ENCODE assay signal across 18 cellular contexts in genomic region chr10:45023426-45023825, GRCh38. TPM values are rescaled to one million over a fixed set of nuclear protein-coding genes. Genes with fewer than 3 reads are reported as not detected.
DNase-seq lines count a peak whose midpoint lies in the region; ATAC-seq, FAIRE-seq and TF ChIP-seq lines count a peak whose summit lies in the region.
"Had no signal": no experiment of that assay in that cellular context is flagged by ENCODE, and none has a peak within 500 bp of the region (broad histone marks: within the 10 kb centered on the region; RNA-seq: fewer than 3 reads in every experiment).

No MANE protein-coding gene starts in this region.

- DNase-seq in Daoy (ENCODE audit: low read depth): peak; percentile 14
- DNase-seq in HCEC 1CT: peak; percentile 61
- DNase-seq in amniotic epithelial cell (ENCODE audit: low read depth): peak; percentile 15
- DNase-seq in osteoblast (ENCODE audit: insufficient read length, low spot score, missing footprints): no peak
- DNase-seq in HTR-8/SVneo (ENCODE audit: insufficient read length, low spot score): no peak
- DNase-seq: CD4-positive, CD25-positive, alpha-beta regulatory T cell; COR-L47; DMS 273 treated with DMSO at 0.1 percent for 48 hours; NCI-H1105 treated with DMSO at 0.1 percent for 48 hours; NCI-H1694 treated with DMSO at 0.1 percent for 48 hours; NK-92 treated with Interleukin-12 subunit alpha and Interleukin-12 subunit beta, amount 100 ng/mL, for 24 hours; Right ventricle myocardium superior; SW 1271 had no signal

- TF ChIP-seq CTCF in osteoblast (IDR thresholded peaks at IDR 0.05; ENCODE audit: extremely low read depth, low read depth, low read length): no peak

- H3K4me2 ChIP-seq in osteoblast (ENCODE audit: insufficient read depth, low read length): peak overlapping the region; percentile 5

- H2AFZ ChIP-seq in osteoblast (ENCODE audit: low read length): no peak overlapping the region

- H3K4me1 ChIP-seq in osteoblast (ENCODE audit: insufficient read depth, low read length): no peaks in the 10 kb centered on the region

- no peaks in the 10 kb centered on the region for H3K9me3 ChIP-seq in osteoblast (ENCODE audit: low read depth, low read length)

- H4K20me1 ChIP-seq in osteoblast (ENCODE audit: insufficient read depth, low read length): no peaks in the 10 kb centered on the region

- H3K36me3 ChIP-seq in osteoblast (ENCODE audit: insufficient read depth, low read length): no peaks in the 10 kb centered on the region

- H3K27me3 ChIP-seq in osteoblast (ENCODE audit: insufficient read depth, low read length): no peaks in the 10 kb centered on the region

- no peak overlapping the region for H3K4me3 ChIP-seq in osteoblast (ENCODE audit: insufficient read depth, low read length)

- no peak for FAIRE-seq in HTR-8/SVneo (lab: Jason Lieb, UNC)
- FAIRE-seq: H54, RCC 7860 had no signal

- ATAC-seq in GM21717 (IDR thresholded peaks at IDR 0.05; ENCODE audit: unreplicated experiment): no peak
- ATAC-seq in HG02623 (IDR thresholded peaks at IDR 0.05; ENCODE audit: unreplicated experiment): no peak

- H3K27ac ChIP-seq in osteoblast (ENCODE audit: low read depth, low read length): no peak overlapping the region

- H3K79me2 ChIP-seq in osteoblast (ENCODE audit: insufficient read depth, low read length): no peaks in the 10 kb centered on the region

RNA-seq across cellular contexts. Expression of gene ZNF22, which starts 22.7 kb away (rescaled TPM):
- total RNA-seq in Daoy (2014; rRNA removed; shearing (Covaris generic)): 26.3 and 31.5 TPM in 2 replicates
- 13.8 and 14.4 TPM in 2 replicates for total RNA-seq in osteoblast

RNA-seq across cellular contexts. Expression of gene DEPP1, which starts 44.8 kb away (rescaled TPM):
- 0.11 and 0.15 TPM in 2 replicates for total RNA-seq in Daoy (2014; rRNA removed; shearing (Covaris generic))
- total RNA-seq in osteoblast: 43.6 and 87.6 TPM in 2 replicates
- total RNA-seq: B cell had no signal

Comparison
In these comparisons a context has a peak if more than half of its experiments do, and no peak if none do; other contexts are left out.
1. DNase-seq: peak in Daoy (single experiment), HCEC 1CT (single experiment) and amniotic epithelial cell (single experiment); none in osteoblast (single experiment) and HTR-8/SVneo (single experiment).
2. RNA of gene DEPP1, which starts 44.8 kb away (total RNA-seq): 43.6 to 87.6 TPM in osteoblast; 0.11 to 0.15 TPM in Daoy; every median in the first group is over 10 times any median in the second.